In the genomic region with DNA sequence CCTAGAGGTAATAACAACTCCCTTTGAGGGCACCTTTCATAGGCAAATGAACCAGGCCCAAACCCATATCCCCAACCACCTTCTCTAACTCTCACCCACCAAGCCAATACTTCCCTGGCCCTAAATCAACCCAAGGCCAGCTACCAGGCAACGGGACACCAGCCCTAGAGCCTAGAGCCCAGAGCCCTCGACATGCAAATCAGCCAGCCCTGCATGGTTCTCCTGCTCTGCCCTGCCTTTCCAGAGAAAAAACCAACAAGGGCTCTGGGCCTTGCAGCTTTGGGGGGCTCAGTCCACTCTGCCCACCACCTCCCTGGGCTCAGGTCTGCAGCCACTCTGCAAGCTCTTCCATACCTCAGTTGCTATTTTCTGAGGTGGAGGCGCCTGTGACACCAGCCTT, we compare ENCODE assay signal across 1 cellular context.
TF ChIP-seq lines count a peak whose summit lies in the region.

No MANE protein-coding gene starts in this region.

TF ChIP-seq in IMR-90, 13 proteins besides CTCF, POLR2A, EP300 and RAD21 (continued from another document):
- TF ChIP-seq CHD1 (IDR thresholded peaks at IDR 0.05; ENCODE audit: low read depth, low read length) = no peak
